27 cellular contexts compared by ENCODE assay signal in genomic region chr3:75075158-75075557, GRCh38.
"Had no signal": no experiment of that assay in that cellular context is flagged by ENCODE, and none has a peak within 500 bp of the region (broad histone marks: within the 10 kb centered on the region; RNA-seq: fewer than 3 reads in every experiment).

No MANE protein-coding gene starts in this region.

- FAIRE-seq: urothelium cell line had no signal

- H3K27ac ChIP-seq: stomach, suprapubic skin, testis, thoracic aorta, thyroid gland, tibial artery, tibial nerve, transverse colon, upper lobe of left lung, upper lobe of right lung, uterus, vagina had no signal

- ATAC-seq: stimulated activated effector memory CD8-positive, alpha-beta T cell treated with anti-CD3 and anti-CD28 coated beads, Interleukin-12 subunit alpha, Interleukin-12 subunit beta, amount 100 ng/mL, for 72 hours; stimulated activated memory B cell treated with anti-CD40 and anti-IgM and Interleukin-4, amounts not matched to agents 10 μg/mL and 1 μg/mL and 100 μg/mL, for 72 hours; stimulated activated naive B cell treated with anti-CD40 and anti-IgM and Interleukin-4, amounts not matched to agents 10 μg/mL and 1 μg/mL and 100 μg/mL, for 72 hours; stimulated activated naive CD8-positive, alpha-beta T cell treated with anti-CD3 and anti-CD28 coated beads, Interleukin-15, amount 100 ng/mL, for 72 hours; stimulated activated naive CD8-positive, alpha-beta T cell treated with anti-CD3 and anti-CD28 coated beads, Interleukin-15, Interleukin-2, amounts not matched to agents 100 U/mL and 50 U/mL, for 24 hours; upper lobe of right lung had no signal

- H3K4me3 ChIP-seq: stomach, suprapubic skin, testis, thoracic aorta, thyroid gland, tibial artery, tibial nerve, transverse colon, upper lobe of left lung, upper lobe of right lung, uterus, vagina had no signal

- H3K36me3 ChIP-seq: stomach, suprapubic skin, thoracic aorta, thyroid gland, tibial artery, tibial nerve, transverse colon, upper lobe of left lung, upper lobe of right lung, uterus, vagina had no signal

- DNase-seq: stimulated activated CD4-positive, alpha-beta T cell treated with anti-CD3 and anti-CD28 coated beads, Interleukin-2, amount 100 ng/mL, for 48 hours; stimulated activated CD4-positive, alpha-beta T cell treated with anti-CD3 and anti-CD28 coated beads, Interleukin-4, amount 100 ng/mL, for 1 hour; stimulated activated CD4-positive, alpha-beta T cell treated with anti-CD3 and anti-CD28 coated beads, Interleukin-4, amount 100 ng/mL, for 24 hours; stimulated activated CD4-positive, alpha-beta T cell treated with anti-CD3 and anti-CD28 coated beads, Interleukin-4, amount 100 ng/mL, for 4 hours; stimulated activated CD8-positive, alpha-beta memory T cell treated with anti-CD3 and anti-CD28 coated beads, Interleukin-4, amount 100 ng/mL, for 48 hours; stimulated activated naive B cell treated with anti-CD40 and anti-IgM and Interleukin-4, amounts not matched to agents 10 μg/mL and 1 μg/mL and 100 μg/mL, for 72 hours; stimulated activated naive CD4-positive, alpha-beta T cell; stimulated activated naive CD4-positive, alpha-beta T cell treated with Interleukin-2 at 50 U/mL for 16 hours; stimulated activated naive CD8-positive, alpha-beta T cell treated with anti-CD3 and anti-CD28 coated beads, Interleukin-15, amount 100 ng/mL, for 72 hours; stimulated activated naive CD8-positive, alpha-beta T cell treated with anti-CD3 and anti-CD28 coated beads, Interleukin-15, Interleukin-2, amounts not matched to agents 100 U/mL and 50 U/mL, for 24 hours; stomach; substantia nigra; testis; thyroid gland; tibial artery; transverse colon; trophoblast cell; upper lobe of left lung; upper lobe of right lung; uterus had no signal

- H3K27me3 ChIP-seq: stomach, suprapubic skin, testis, thyroid gland, tibial artery, tibial nerve, transverse colon, upper lobe of left lung, upper lobe of right lung, uterus, vagina had no signal

- H3K4me1 ChIP-seq: stomach, suprapubic skin, testis, thyroid gland, tibial artery, tibial nerve, transverse colon, upper lobe of left lung, upper lobe of right lung, uterus, vagina had no signal

- H3K9me3 ChIP-seq: suprapubic skin, testis, thoracic aorta, thyroid gland, tibial artery, transverse colon, upper lobe of left lung, upper lobe of right lung, uterus, vagina had no signal
